ENCODE assay signal across 7 cellular contexts in genomic region chr3:94080552-94080951, GRCh38. TPM values are rescaled to one million over a fixed set of nuclear protein-coding genes. Genes with fewer than 3 reads are reported as not detected.
"Had no signal": no experiment of that assay in that cellular context is flagged by ENCODE, and none has a peak within 500 bp of the region (broad histone marks: within the 10 kb centered on the region; RNA-seq: fewer than 3 reads in every experiment).

No MANE protein-coding gene starts in this region.

RNA-seq across cellular contexts. Expression of gene STX19, which starts 52.2 kb away (rescaled TPM):
- total RNA-seq: activated T-helper 17 cell treated with anti-CD3 and anti-CD28 coated beads, Interleukin-2, amount 50 U/mL, for 72 hours; cardiac septum; neural crest cell; omental fat pad; posterior vena cava; subcutaneous adipose tissue; thyroid gland had no signal
